ENCODE assay signal across 1 cellular context in the genomic region with DNA sequence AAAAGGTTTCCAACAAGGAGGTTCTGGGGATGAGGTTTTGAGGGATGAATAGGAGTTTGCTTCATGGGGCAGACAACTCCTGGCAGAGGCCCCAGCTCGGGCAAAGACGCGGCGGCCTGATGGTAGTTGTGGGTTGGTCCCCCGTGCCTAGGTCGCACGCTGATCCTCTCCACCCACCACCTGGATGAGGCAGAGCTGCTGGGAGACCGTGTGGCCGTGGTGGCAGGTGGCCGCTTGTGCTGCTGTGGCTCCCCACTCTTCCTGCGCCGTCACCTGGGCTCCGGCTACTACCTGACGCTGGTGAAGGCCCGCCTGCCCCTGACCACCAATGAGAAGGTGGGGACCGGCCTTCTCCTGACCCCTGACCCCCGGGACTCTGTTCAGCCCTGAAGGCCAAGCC.
TF ChIP-seq lines count a peak whose summit lies in the region.

No MANE protein-coding gene starts in this region.

TF ChIP-seq in HepG2, 621 proteins besides CTCF, POLR2A, EP300 and RAD21:
- TF ChIP-seq, protein P1, sequence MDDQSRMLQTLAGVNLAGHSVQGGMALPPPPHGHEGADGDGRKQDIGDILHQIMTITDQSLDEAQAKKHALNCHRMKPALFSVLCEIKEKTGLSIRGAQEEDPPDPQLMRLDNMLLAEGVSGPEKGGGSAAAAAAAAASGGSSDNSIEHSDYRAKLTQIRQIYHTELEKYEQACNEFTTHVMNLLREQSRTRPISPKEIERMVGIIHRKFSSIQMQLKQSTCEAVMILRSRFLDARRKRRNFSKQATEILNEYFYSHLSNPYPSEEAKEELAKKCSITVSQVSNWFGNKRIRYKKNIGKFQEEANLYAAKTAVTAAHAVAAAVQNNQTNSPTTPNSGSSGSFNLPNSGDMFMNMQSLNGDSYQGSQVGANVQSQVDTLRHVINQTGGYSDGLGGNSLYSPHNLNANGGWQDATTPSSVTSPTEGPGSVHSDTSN (CRISPR knock-in tag; IDR thresholded peaks at IDR 0.05; ENCODE audit: borderline replicate concordance), result no peak
- TF ChIP-seq ZNF737 (CRISPR knock-in tag; IDR thresholded peaks at IDR 0.05; ENCODE audit: borderline replicate concordance) (0 out of 2 replicates have a peak, but pooled peaks have one; percentile 36), RBFOX2 (IDR thresholded peaks at IDR 0.05; ENCODE audit: low read depth, low read length) (peak; percentile 23; the same call in 1 of the 2 replicates), NR2C2 (CRISPR knock-in tag; IDR thresholded peaks at IDR 0.05; ENCODE audit: borderline replicate concordance) (peak; percentile 25; the same call in 1 of the 2 replicates), ZNF431 (CRISPR knock-in tag; IDR thresholded peaks at IDR 0.05; ENCODE audit: borderline replicate concordance, low read depth) (0 out of 2 replicates have a peak, but pooled peaks have one; percentile 65), NCOA1 (CRISPR knock-in tag; IDR thresholded peaks at IDR 0.05) (no peak), ZNF883 (CRISPR knock-in tag; IDR thresholded peaks at IDR 0.05; ENCODE audit: not compliant biosample characterization) (peak; percentile 12), ZNF263 (CRISPR knock-in tag; IDR thresholded peaks at IDR 0.05) (peak; percentile 64; the same call in 1 of the 2 replicates), CHCHD3 (CRISPR knock-in tag; IDR thresholded peaks at IDR 0.05) (no peak), FOXO1 (CRISPR knock-in tag; IDR thresholded peaks at IDR 0.05) (0 out of 2 replicates have a peak, but pooled peaks have one; percentile 2), SPEN (CRISPR knock-in tag; IDR thresholded peaks at IDR 0.05; ENCODE audit: low read depth) (peak; percentile 52; the same call in 1 of the 2 replicates), ZNF253 (CRISPR knock-in tag; IDR thresholded peaks at IDR 0.05; ENCODE audit: borderline replicate concordance) (0 out of 2 replicates have a peak, but pooled peaks have one; percentile 42), NR2F6 (IDR thresholded peaks at IDR 0.05) (no peak; the same call in none of the 2 replicates), NR2F6 (CRISPR knock-in tag; IDR thresholded peaks at IDR 0.05) (peak; percentile 46), KDM5B (CRISPR knock-in tag; IDR thresholded peaks at IDR 0.05; ENCODE audit: borderline replicate concordance) (0 out of 2 replicates have a peak, but pooled peaks have one; percentile 1), MEIS1 (CRISPR knock-in tag; IDR thresholded peaks at IDR 0.05; ENCODE audit: borderline replicate concordance) (0 out of 2 replicates have a peak, but pooled peaks have one; percentile 12), MXD4 (CRISPR knock-in tag; IDR thresholded peaks at IDR 0.05) (peak; percentile 2; the same call in 1 of the 2 replicates), NFYB (CRISPR knock-in tag; IDR thresholded peaks at IDR 0.05) (peak; percentile 23; the same call in 1 of the 2 replicates), ZNF296 (CRISPR knock-in tag; conservative IDR thresholded peaks at IDR 0.05) (0 out of 2 replicates have a peak, but pooled peaks have one; percentile 42), KLF11 (CRISPR knock-in tag; IDR thresholded peaks at IDR 0.05) (no peak), GATAD2A (CRISPR knock-in tag; IDR thresholded peaks at IDR 0.05) (0 out of 2 replicates have a peak, but pooled peaks have one; percentile 3), NBN (conservative IDR thresholded peaks at IDR 0.05) (no peak), ARHGAP35 (CRISPR knock-in tag; IDR thresholded peaks at IDR 0.05; ENCODE audit: borderline replicate concordance) (0 out of 2 replicates have a peak, but pooled peaks have one; percentile 40)
- TF ChIP-seq, protein P2, sequence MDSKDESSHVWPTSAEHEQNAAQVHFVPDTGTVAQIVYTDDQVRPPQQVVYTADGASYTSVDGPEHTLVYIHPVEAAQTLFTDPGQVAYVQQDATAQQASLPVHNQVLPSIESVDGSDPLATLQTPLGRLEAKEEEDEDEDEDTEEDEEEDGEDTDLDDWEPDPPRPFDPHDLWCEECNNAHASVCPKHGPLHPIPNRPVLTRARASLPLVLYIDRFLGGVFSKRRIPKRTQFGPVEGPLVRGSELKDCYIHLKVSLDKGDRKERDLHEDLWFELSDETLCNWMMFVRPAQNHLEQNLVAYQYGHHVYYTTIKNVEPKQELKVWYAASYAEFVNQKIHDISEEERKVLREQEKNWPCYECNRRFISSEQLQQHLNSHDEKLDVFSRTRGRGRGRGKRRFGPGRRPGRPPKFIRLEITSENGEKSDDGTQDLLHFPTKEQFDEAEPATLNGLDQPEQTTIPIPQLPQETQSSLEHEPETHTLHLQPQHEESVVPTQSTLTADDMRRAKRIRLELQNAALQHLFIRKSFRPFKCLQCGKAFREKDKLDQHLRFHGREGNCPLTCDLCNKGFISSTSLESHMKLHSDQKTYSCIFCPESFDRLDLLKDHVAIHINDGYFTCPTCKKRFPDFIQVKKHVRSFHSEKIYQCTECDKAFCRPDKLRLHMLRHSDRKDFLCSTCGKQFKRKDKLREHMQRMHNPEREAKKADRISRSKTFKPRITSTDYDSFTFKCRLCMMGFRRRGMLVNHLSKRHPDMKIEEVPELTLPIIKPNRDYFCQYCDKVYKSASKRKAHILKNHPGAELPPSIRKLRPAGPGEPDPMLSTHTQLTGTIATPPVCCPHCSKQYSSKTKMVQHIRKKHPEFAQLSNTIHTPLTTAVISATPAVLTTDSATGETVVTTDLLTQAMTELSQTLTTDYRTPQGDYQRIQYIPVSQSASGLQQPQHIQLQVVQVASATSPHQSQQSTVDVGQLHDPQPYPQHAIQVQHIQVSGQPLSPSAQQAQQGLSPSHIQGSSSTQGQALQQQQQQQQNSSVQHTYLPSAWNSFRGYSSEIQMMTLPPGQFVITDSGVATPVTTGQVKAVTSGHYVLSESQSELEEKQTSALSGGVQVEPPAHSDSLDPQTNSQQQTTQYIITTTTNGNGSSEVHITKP (CRISPR knock-in tag; IDR thresholded peaks at IDR 0.05; ENCODE audit: low read depth), result 0 out of 2 replicates have a peak, but pooled peaks have one; percentile 2
- TF ChIP-seq, protein P3, sequence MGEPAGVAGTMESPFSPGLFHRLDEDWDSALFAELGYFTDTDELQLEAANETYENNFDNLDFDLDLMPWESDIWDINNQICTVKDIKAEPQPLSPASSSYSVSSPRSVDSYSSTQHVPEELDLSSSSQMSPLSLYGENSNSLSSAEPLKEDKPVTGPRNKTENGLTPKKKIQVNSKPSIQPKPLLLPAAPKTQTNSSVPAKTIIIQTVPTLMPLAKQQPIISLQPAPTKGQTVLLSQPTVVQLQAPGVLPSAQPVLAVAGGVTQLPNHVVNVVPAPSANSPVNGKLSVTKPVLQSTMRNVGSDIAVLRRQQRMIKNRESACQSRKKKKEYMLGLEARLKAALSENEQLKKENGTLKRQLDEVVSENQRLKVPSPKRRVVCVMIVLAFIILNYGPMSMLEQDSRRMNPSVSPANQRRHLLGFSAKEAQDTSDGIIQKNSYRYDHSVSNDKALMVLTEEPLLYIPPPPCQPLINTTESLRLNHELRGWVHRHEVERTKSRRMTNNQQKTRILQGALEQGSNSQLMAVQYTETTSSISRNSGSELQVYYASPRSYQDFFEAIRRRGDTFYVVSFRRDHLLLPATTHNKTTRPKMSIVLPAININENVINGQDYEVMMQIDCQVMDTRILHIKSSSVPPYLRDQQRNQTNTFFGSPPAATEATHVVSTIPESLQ (CRISPR knock-in tag; conservative IDR thresholded peaks at IDR 0.05), result no peak
- TF ChIP-seq, protein P4, sequence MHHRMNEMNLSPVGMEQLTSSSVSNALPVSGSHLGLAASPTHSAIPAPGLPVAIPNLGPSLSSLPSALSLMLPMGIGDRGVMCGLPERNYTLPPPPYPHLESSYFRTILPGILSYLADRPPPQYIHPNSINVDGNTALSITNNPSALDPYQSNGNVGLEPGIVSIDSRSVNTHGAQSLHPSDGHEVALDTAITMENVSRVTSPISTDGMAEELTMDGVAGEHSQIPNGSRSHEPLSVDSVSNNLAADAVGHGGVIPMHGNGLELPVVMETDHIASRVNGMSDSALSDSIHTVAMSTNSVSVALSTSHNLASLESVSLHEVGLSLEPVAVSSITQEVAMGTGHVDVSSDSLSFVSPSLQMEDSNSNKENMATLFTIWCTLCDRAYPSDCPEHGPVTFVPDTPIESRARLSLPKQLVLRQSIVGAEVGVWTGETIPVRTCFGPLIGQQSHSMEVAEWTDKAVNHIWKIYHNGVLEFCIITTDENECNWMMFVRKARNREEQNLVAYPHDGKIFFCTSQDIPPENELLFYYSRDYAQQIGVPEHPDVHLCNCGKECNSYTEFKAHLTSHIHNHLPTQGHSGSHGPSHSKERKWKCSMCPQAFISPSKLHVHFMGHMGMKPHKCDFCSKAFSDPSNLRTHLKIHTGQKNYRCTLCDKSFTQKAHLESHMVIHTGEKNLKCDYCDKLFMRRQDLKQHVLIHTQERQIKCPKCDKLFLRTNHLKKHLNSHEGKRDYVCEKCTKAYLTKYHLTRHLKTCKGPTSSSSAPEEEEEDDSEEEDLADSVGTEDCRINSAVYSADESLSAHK (CRISPR knock-in tag; IDR thresholded peaks at IDR 0.05; ENCODE audit: borderline replicate concordance), result no peak
- TF ChIP-seq, protein P5, sequence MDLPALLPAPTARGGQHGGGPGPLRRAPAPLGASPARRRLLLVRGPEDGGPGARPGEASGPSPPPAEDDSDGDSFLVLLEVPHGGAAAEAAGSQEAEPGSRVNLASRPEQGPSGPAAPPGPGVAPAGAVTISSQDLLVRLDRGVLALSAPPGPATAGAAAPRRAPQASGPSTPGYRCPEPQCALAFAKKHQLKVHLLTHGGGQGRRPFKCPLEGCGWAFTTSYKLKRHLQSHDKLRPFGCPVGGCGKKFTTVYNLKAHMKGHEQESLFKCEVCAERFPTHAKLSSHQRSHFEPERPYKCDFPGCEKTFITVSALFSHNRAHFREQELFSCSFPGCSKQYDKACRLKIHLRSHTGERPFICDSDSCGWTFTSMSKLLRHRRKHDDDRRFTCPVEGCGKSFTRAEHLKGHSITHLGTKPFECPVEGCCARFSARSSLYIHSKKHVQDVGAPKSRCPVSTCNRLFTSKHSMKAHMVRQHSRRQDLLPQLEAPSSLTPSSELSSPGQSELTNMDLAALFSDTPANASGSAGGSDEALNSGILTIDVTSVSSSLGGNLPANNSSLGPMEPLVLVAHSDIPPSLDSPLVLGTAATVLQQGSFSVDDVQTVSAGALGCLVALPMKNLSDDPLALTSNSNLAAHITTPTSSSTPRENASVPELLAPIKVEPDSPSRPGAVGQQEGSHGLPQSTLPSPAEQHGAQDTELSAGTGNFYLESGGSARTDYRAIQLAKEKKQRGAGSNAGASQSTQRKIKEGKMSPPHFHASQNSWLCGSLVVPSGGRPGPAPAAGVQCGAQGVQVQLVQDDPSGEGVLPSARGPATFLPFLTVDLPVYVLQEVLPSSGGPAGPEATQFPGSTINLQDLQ (CRISPR knock-in tag; IDR thresholded peaks at IDR 0.05), result peak; percentile 65; the same call in 1 of the 2 replicates
- TF ChIP-seq, protein P6, sequence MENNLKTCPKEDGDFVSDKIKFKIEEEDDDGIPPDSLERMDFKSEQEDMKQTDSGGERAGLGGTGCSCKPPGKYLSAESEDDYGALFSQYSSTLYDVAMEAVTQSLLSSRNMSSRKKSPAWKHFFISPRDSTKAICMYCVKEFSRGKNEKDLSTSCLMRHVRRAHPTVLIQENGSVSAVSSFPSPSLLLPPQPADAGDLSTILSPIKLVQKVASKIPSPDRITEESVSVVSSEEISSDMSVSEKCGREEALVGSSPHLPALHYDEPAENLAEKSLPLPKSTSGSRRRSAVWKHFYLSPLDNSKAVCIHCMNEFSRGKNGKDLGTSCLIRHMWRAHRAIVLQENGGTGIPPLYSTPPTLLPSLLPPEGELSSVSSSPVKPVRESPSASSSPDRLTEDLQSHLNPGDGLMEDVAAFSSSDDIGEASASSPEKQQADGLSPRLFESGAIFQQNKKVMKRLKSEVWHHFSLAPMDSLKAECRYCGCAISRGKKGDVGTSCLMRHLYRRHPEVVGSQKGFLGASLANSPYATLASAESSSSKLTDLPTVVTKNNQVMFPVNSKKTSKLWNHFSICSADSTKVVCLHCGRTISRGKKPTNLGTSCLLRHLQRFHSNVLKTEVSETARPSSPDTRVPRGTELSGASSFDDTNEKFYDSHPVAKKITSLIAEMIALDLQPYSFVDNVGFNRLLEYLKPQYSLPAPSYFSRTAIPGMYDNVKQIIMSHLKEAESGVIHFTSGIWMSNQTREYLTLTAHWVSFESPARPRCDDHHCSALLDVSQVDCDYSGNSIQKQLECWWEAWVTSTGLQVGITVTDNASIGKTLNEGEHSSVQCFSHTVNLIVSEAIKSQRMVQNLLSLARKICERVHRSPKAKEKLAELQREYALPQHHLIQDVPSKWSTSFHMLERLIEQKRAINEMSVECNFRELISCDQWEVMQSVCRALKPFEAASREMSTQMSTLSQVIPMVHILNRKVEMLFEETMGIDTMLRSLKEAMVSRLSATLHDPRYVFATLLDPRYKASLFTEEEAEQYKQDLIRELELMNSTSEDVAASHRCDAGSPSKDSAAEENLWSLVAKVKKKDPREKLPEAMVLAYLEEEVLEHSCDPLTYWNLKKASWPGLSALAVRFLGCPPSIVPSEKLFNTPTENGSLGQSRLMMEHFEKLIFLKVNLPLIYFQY (CRISPR knock-in tag; IDR thresholded peaks at IDR 0.05; ENCODE audit: borderline replicate concordance), result 0 out of 2 replicates have a peak, but pooled peaks have one; percentile 2
TF ChIP-seq in HepG2: peak in this region for 20.
